ENCODE assay signal across 2 cellular contexts in the genomic region with DNA sequence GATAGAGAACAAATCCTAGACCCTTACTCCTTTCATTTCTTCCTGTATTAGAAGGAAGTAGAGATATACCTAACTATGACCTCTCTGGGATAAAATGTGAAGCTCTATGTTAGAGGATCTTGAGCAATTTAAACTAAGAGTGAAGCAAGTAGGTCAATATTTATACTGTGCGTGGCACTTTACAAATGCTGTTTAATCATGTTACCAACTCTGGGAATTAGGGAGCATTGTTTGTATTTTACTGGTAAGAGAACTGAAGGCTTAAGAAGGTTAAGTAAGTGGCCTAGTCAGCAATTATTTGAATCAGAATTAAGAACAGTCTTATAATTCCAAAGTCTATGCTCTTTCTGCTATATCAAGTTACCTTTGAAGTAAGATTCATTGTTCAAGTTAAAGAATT.
TF ChIP-seq lines count a peak whose summit lies in the region.

No MANE protein-coding gene starts in this region.

TF ChIP-seq in IMR-90, 13 proteins besides CTCF, POLR2A, EP300 and RAD21:
- TF ChIP-seq CEBPB (IDR thresholded peaks at IDR 0.05; ENCODE audit: low read depth, low read length): peak; percentile 81
- TF ChIP-seq MAFK (IDR thresholded peaks at IDR 0.05; ENCODE audit: low read depth, low read length): peak; percentile 88
- TF ChIP-seq RCOR1 (IDR thresholded peaks at IDR 0.05; ENCODE audit: insufficient replicate concordance, low read length): no peak
- TF ChIP-seq MAZ (IDR thresholded peaks at IDR 0.05; ENCODE audit: borderline replicate concordance, low read depth, low read length): no peak

TF ChIP-seq in K562, 482 proteins besides CTCF, POLR2A, EP300 and RAD21:
- TF ChIP-seq MAFF (IDR thresholded peaks at IDR 0.05; ENCODE audit: low read length): 0 out of 2 replicates have a peak, but pooled peaks have one; percentile 4
- TF ChIP-seq ZNF316 (IDR thresholded peaks at IDR 0.05): peak; percentile 47; the same call in 1 of the 2 replicates
- TF ChIP-seq C11orf30 (IDR thresholded peaks at IDR 0.05; ENCODE audit: low read depth): peak; percentile 19; the same call in 1 of the 2 replicates
- TF ChIP-seq ZNF780A (CRISPR knock-in tag; IDR thresholded peaks at IDR 0.05): no peak
- no peak for TF ChIP-seq RBBP5 (IDR thresholded peaks at IDR 0.05; ENCODE audit: borderline replicate concordance, insufficient read depth, low read length, poor library complexity, severe bottlenecking)
- TF ChIP-seq KAT2B (IDR thresholded peaks at IDR 0.05; ENCODE audit: low read depth, low read length): no peak
- 0 out of 2 replicates have a peak, but pooled peaks have one; percentile 39 for TF ChIP-seq MAFG (tag; conservative IDR thresholded peaks at IDR 0.05)
- no peak for TF ChIP-seq KDM5B (IDR thresholded peaks at IDR 0.05; ENCODE audit: insufficient replicate concordance, low read depth, low read length)
